In the genomic region with DNA sequence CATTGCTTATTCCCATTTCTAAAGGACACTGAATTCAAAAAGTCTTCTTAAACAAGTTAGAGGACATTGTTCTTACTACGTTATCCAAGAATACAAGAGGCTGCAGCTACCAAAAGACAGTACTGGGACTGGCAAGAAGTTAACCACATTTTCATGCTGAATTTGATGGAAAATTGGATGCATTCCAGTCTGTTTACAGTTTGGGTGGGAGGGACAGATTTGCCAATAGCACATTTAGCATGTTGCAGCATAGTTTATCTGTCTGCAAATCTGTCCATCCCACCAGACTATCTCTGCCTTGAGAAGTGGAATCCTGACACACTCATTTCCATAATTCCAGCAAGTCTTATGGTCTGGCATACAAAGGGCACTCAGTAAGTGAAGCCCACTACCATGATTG, we compare ENCODE assay signal across 1 cellular context.
TF ChIP-seq lines count a peak whose summit lies in the region.

No MANE protein-coding gene starts in this region.

TF ChIP-seq in IMR-90, 13 proteins besides CTCF, POLR2A, EP300 and RAD21:
- TF ChIP-seq SMC3 (IDR thresholded peaks at IDR 0.05; ENCODE audit: low read depth, low read length) (no peak), NFE2L2 (IDR thresholded peaks at IDR 0.05; ENCODE audit: low read depth, low read length) (no peak), RFX5 (IDR thresholded peaks at IDR 0.05; ENCODE audit: low read depth, low read length) (no peak), MXI1 (IDR thresholded peaks at IDR 0.05; ENCODE audit: borderline replicate concordance, low read depth, low read length) (no peak), BHLHE40 (IDR thresholded peaks at IDR 0.05; ENCODE audit: low read depth, low read length) (no peak), FOS (IDR thresholded peaks at IDR 0.05; ENCODE audit: low read depth, low read length) (no peak), CEBPB (IDR thresholded peaks at IDR 0.05; ENCODE audit: low read depth, low read length) (no peak), CHD1 (IDR thresholded peaks at IDR 0.05; ENCODE audit: low read depth, low read length) (no peak), MAZ (IDR thresholded peaks at IDR 0.05; ENCODE audit: borderline replicate concordance, low read depth, low read length) (no peak), RCOR1 (IDR thresholded peaks at IDR 0.05; ENCODE audit: insufficient replicate concordance, low read length) (no peak), MAFK (IDR thresholded peaks at IDR 0.05; ENCODE audit: low read depth, low read length) (no peak)
- TF ChIP-seq, protein P1, sequence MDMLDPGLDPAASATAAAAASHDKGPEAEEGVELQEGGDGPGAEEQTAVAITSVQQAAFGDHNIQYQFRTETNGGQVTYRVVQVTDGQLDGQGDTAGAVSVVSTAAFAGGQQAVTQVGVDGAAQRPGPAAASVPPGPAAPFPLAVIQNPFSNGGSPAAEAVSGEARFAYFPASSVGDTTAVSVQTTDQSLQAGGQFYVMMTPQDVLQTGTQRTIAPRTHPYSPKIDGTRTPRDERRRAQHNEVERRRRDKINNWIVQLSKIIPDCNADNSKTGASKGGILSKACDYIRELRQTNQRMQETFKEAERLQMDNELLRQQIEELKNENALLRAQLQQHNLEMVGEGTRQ (IDR thresholded peaks at IDR 0.05; ENCODE audit: low read depth, low read length) = no peak
- TF ChIP-seq, protein P2, sequence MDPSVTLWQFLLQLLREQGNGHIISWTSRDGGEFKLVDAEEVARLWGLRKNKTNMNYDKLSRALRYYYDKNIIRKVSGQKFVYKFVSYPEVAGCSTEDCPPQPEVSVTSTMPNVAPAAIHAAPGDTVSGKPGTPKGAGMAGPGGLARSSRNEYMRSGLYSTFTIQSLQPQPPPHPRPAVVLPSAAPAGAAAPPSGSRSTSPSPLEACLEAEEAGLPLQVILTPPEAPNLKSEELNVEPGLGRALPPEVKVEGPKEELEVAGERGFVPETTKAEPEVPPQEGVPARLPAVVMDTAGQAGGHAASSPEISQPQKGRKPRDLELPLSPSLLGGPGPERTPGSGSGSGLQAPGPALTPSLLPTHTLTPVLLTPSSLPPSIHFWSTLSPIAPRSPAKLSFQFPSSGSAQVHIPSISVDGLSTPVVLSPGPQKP (IDR thresholded peaks at IDR 0.05; ENCODE audit: borderline replicate concordance, low read depth, low read length) = no peak
